In the genomic region with DNA sequence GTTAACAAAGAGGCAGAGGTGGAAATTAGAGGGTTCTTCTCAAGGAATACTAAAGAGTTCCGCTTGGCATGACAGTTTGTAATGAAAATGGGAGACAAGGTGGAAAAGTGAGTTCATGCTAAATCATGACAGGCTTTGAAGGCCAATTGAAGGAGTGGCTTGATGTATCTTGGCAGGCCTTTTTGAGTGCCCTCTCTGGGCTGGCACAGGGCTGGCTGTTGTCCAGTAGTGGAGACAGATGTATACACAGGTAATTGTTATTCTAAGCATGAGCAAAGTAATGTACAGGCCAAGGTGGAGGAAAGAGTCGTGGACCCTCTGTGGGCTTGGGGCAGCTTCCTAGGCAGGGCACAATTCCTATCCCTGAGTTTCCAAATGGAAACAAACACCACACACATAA, we compare ENCODE assay signal across 27 cellular contexts.
"Had no signal": no experiment of that assay in that cellular context is flagged by ENCODE, and none has a peak within 500 bp of the region (broad histone marks: within the 10 kb centered on the region; RNA-seq: fewer than 3 reads in every experiment).

No MANE protein-coding gene starts in this region.

- H3K27ac ChIP-seq: epithelial cell of prostate, hepatocyte, neural progenitor cell, psoas muscle, sigmoid colon, testis, tibial artery had no signal

- H3K9me3 ChIP-seq: gastrocnemius medialis, mucosa of descending colon, psoas muscle, sigmoid colon, testis, tibial artery had no signal

- H3K27me3 ChIP-seq: gastrocnemius medialis, hepatocyte, neural progenitor cell, sigmoid colon, testis had no signal

- H3K36me3 ChIP-seq: gastrocnemius medialis, neural progenitor cell, sigmoid colon, tibial artery had no signal

- DNase-seq: cortex of kidney; effector CD8-positive, alpha-beta T cell; endodermal cell; foreskin fibroblast; head of caudate nucleus; islet precursor cell; kidney glomerular epithelial cell; left colon; naive B cell; psoas muscle; right cardiac atrium; sigmoid colon; stimulated activated CD4-positive, alpha-beta T cell treated with anti-CD3 and anti-CD28 coated beads, Interleukin-2, amount 100 ng/mL, for 24 hours; stimulated activated CD4-positive, alpha-beta T cell treated with anti-CD3 and anti-CD28 coated beads, Interleukin-4, amount 100 ng/mL, for 24 hours; stimulated activated naive CD4-positive, alpha-beta T cell treated with Interleukin-2 at 50 U/mL for 16 hours; substantia nigra; testis; tibial artery had no signal

- H3K4me3 ChIP-seq: gastrocnemius medialis, hepatocyte, lung, mucosa of descending colon, neural progenitor cell, psoas muscle, sigmoid colon, testis, tibial artery had no signal

- H3K4me1 ChIP-seq: neural progenitor cell, testis, tibial artery had no signal

- ATAC-seq: esophagus mucosa; natural killer cell treated with Interleukin-12 subunit alpha and Interleukin-12 subunit beta and Interleukin-15 and Interleukin-18, amount 100 ng/mL, for 72 hours; stimulated activated effector memory CD8-positive, alpha-beta T cell treated with anti-CD3 and anti-CD28 coated beads, Interleukin-12 subunit alpha, Interleukin-12 subunit beta, amount 100 ng/mL, for 72 hours had no signal
